In genomic region chr4:140048419-140049022, GRCh38 we compare ENCODE assay signal across 8 cellular contexts.
A peak's percentile ranks its signal among the peaks of the same experiment; 100 is the strongest.
DNase-seq lines count a peak whose midpoint lies in the region; ATAC-seq and TF ChIP-seq lines count a peak whose summit lies in the region.

No MANE protein-coding gene starts in this region.

- H2AK5ac ChIP-seq in mesendoderm (ENCODE audit: low read length) = no peak overlapping the region

- peaks cover 2 to 61% (median 47%) of the 10 kb centered on the region in 9 donors for H3K4me1 ChIP-seq in heart right ventricle
- H3K4me1 ChIP-seq in mesendoderm (ENCODE audit: control insufficient read depth, low read depth, low read length) = peaks cover 32% of the 10 kb centered on the region
- H3K4me1 ChIP-seq in urinary bladder (ENCODE audit: insufficient read depth) = peaks cover 2% of the 10 kb centered on the region

- H3K9me3 ChIP-seq in heart right ventricle = no peaks in the 10 kb centered on the region

- H3K27ac ChIP-seq in heart right ventricle (peak overlapping the region in 9 of 10 donors; percentile 21 to 84 (median 66)), brain microvascular endothelial cell (peak overlapping the region; percentile 14), mesendoderm (ENCODE audit: low read depth, low read length) (peak overlapping the region; percentile 91), urinary bladder (ENCODE audit: low read depth) (no peak overlapping the region)

- peak overlapping the region; percentile 90 for H3K56ac ChIP-seq in mesendoderm (ENCODE audit: low read length)

- peak overlapping the region; percentile 73 for H2BK5ac ChIP-seq in mesendoderm (ENCODE audit: low read length)

- peak overlapping the region; percentile 82 for H3K18ac ChIP-seq in mesendoderm (ENCODE audit: low read length)

- H3K79me1 ChIP-seq in mesendoderm (ENCODE audit: low read length) = peaks cover 3% of the 10 kb centered on the region

- peak overlapping the region; percentile 35 for H3K4me2 ChIP-seq in mesendoderm (ENCODE audit: low read length)

- H3K23ac ChIP-seq in mesendoderm (ENCODE audit: low read length) = no peak overlapping the region

- H3K9ac ChIP-seq in mesendoderm (ENCODE audit: low read length) = peak overlapping the region; percentile 72

- H2BK15ac ChIP-seq in mesendoderm (replicated peaks; ENCODE audit: low read depth) = peak overlapping the region; percentile 98

- H3K4ac ChIP-seq in mesendoderm (ENCODE audit: low read depth, low read length) = peak overlapping the region; percentile 55

- in situ Hi-C loops in brain microvascular endothelial cell (cut with HindIII; ENCODE audit: low pct_ligation_motif_present, low sequenced_read_pairs) = no loop called here

- intact Hi-C loops in heart right ventricle (cut with DNase I) = loop anchor here in 7 of 10 donors (1.0 to 10.0 kb wide), 9 partner anchors 44 to 316 kb away; partner anchors contain the start of gene MAML3 (in 4 of the 7)
- intact Hi-C loops in left ventricle myocardium superior (cut with micrococcal nuclease) = no loop called here

- no peaks in the 10 kb centered on the region for H3K36me3 ChIP-seq in heart right ventricle
- no peaks in the 10 kb centered on the region for H3K36me3 ChIP-seq in brain microvascular endothelial cell (replicated peaks)
- H3K36me3 ChIP-seq in mesendoderm (ENCODE audit: control insufficient read depth, insufficient read depth, low read length) = no peaks in the 10 kb centered on the region
- H3K36me3 ChIP-seq in urinary bladder (ENCODE audit: insufficient read depth) = no peaks in the 10 kb centered on the region

- peak overlapping the region; percentile 65 for H4K5ac ChIP-seq in mesendoderm (ENCODE audit: low read length)

- no peak overlapping the region for H4K8ac ChIP-seq in mesendoderm (ENCODE audit: low read depth, low read length)

- WGBS in heart right ventricle, 2 donors = 21 to 23% methylated on average over 4 of the region's 4 CpGs
- WGBS in mesendoderm (ENCODE audit: extremely low coverage, insufficient coverage, low lambda C conversion rate) = no CpG with 5 or more reads among the region's 4 CpGs
- WGBS in urinary bladder = 11% methylated on average over 4 of the region's 4 CpGs

- TF ChIP-seq CTCF in heart right ventricle (IDR thresholded peaks at IDR 0.05) = no peak
- TF ChIP-seq CTCF in brain microvascular endothelial cell (IDR thresholded peaks at IDR 0.05; ENCODE audit: low read depth, low read length, missing control alignments) = no peak

- H2BK120ac ChIP-seq in mesendoderm (ENCODE audit: low read depth, low read length) = peak overlapping the region; percentile 76

- ATAC-seq in heart right ventricle (no peak), left ventricle myocardium superior (no peak)

- no peaks in the 10 kb centered on the region for H3K27me3 ChIP-seq in heart right ventricle
- no peaks in the 10 kb centered on the region for H3K27me3 ChIP-seq in brain microvascular endothelial cell (replicated peaks)
- no peaks in the 10 kb centered on the region for H3K27me3 ChIP-seq in mesendoderm (ENCODE audit: insufficient read depth, low read length, poor library complexity)

- no peaks in the 10 kb centered on the region for H3K79me2 ChIP-seq in mesendoderm (ENCODE audit: control insufficient read depth, insufficient read depth, low read length)

- H3K4me3 ChIP-seq in heart right ventricle (peak overlapping the region in 9 of 10 donors; percentile 16 to 55 (median 49)), brain microvascular endothelial cell (ENCODE audit: low read depth, low read length) (peak overlapping the region; percentile 33), mesendoderm (ENCODE audit: low read length) (no peak overlapping the region), urinary bladder (ENCODE audit: low read depth, low read length) (peak overlapping the region; percentile 34)

- no peak for DNase-seq in heart right ventricle
- DNase-seq in left ventricle myocardium superior = no peak
- no peak for DNase-seq in brain microvascular endothelial cell
- no peak for DNase-seq in mesendoderm
- DNase-seq in D341Med (ENCODE audit: low spot score) = no peak
- no peak for DNase-seq in A172 (ENCODE audit: low spot score)
- DNase-seq in SKM-1 (lab: John Stamatoyannopoulos, UW; ENCODE audit: unreplicated experiment) = no peak
